11 cellular contexts compared by ENCODE assay signal in genomic region chr19:3397266-3398022, GRCh38. TPM values are rescaled to one million over a fixed set of nuclear protein-coding genes. Genes with fewer than 3 reads are reported as not detected.
A peak's percentile ranks its signal among the peaks of the same experiment; 100 is the strongest.
DNase-seq lines count a peak whose midpoint lies in the region; ATAC-seq, FAIRE-seq and TF ChIP-seq lines count a peak whose summit lies in the region.
"Had no signal": no experiment of that assay in that cellular context is flagged by ENCODE, and none has a peak within 500 bp of the region (broad histone marks: within the 10 kb centered on the region; RNA-seq: fewer than 3 reads in every experiment).

No MANE protein-coding gene starts in this region.

- ATAC-seq in HCT116 = peak; percentile 82
- peak; percentile 44 for ATAC-seq in left lobe of liver
- ATAC-seq in GM21447 (IDR thresholded peaks at IDR 0.05; ENCODE audit: unreplicated experiment) = no peak
- no peak for ATAC-seq in HG02623 (IDR thresholded peaks at IDR 0.05; ENCODE audit: unreplicated experiment)

- BruUV-seq in HCT116 (replicated peaks; lab: Mats Ljungman, UMichigan) = no TSS peak

- H3K4me1 ChIP-seq in HCT116 (ENCODE audit: control insufficient read depth in 1 of 2, insufficient read depth in 2 of 2, low read length in 2 of 2) (peaks cover 17 to 37% of the 10 kb centered on the region in 2 experiments), small intestine (ENCODE audit: control insufficient read depth in 2 of 2, insufficient read depth in 1 of 2, low read depth in 1 of 2, low read length in 1 of 2) (peaks cover 0 to 3% of the 10 kb centered on the region in 2 donors)

- H3K4me2 ChIP-seq in HCT116 (ENCODE audit: low read length) = peak overlapping the region; percentile 74

- peaks cover 99% of the 10 kb centered on the region for H3K79me2 ChIP-seq in HCT116 (ENCODE audit: insufficient read depth, low read length)

- DNase-seq in HCT116 (ENCODE audit: low read depth, low spot score) = peak; percentile 21
- no peak for DNase-seq in bronchial epithelial cell (ENCODE audit: low read depth)
- peak; percentile 77 for DNase-seq in left lobe of liver (ENCODE audit: low spot score)
- DNase-seq in small intestine = peak; percentile 45
- DNase-seq in NOMO-1 (lab: John Stamatoyannopoulos, UW; ENCODE audit: unreplicated experiment in 2 of 2) = no peak
- DNase-seq in NCI-H2196 (lab: John Stamatoyannopoulos, UW; ENCODE audit: unreplicated experiment) = no peak
- DNase-seq: DND-41, NCI-H2227 treated with DMSO at 0.1 percent for 48 hours had no signal

- H3K4me3 ChIP-seq in HCT116 (replicated peaks in 1 of 2; ENCODE audit: low read depth in 1 of 2, low read length in 2 of 2) (peak overlapping the region; percentile 21 to 35; a peak in 3 of 4 replicates), bronchial epithelial cell (ENCODE audit: low read depth, low read length) (no peak overlapping the region), small intestine (ENCODE audit: low read depth in 1 of 2, low read length in 2 of 2) (no peak overlapping the region)

- intact Hi-C loops in HCT116 (cut with micrococcal nuclease) = no loop called here

- peaks cover 0 to 10% of the 10 kb centered on the region in 2 experiments; a peak in 1 of 4 replicates for H3K36me3 ChIP-seq in HCT116 (ENCODE audit: control insufficient read depth in 1 of 2, insufficient read depth in 2 of 2, low read length in 2 of 2)
- H3K36me3 ChIP-seq in bronchial epithelial cell (ENCODE audit: control insufficient read depth, insufficient read depth, low read length) = peaks cover 8% of the 10 kb centered on the region
- peaks cover 0 to 2% of the 10 kb centered on the region in 2 donors for H3K36me3 ChIP-seq in small intestine (ENCODE audit: control insufficient read depth in 2 of 2, insufficient read depth in 2 of 2, low read length in 2 of 2)

- CTCF ChIA-PET in HCT116 (lab: Charles Lee) = no interaction called here

- TF ChIP-seq RAD21 in HCT116 (IDR thresholded peaks at IDR 0.05; ENCODE audit: low read depth) = no peak

- H3K9ac ChIP-seq in HCT116 (ENCODE audit: low read length) = peak overlapping the region; percentile 59

- FAIRE-seq in bronchial epithelial cell (lab: Jason Lieb, UNC) (peak; percentile 73), small intestine (lab: Jason Lieb, UNC) (no peak)
- FAIRE-seq: islet of Langerhans had no signal

- H2AFZ ChIP-seq in HCT116 (ENCODE audit: low read depth, low read length, poor library complexity, severe bottlenecking) = no peak overlapping the region

- no peak for TF ChIP-seq POLR2A in HCT116 (IDR thresholded peaks at IDR 0.05; ENCODE audit: borderline replicate concordance, extremely low read depth, insufficient read depth, insufficient read length)

- WGBS in small intestine, 3 donors = 34 to 49% (median 42%) methylated on average over 15 to 17 of the region's 17 CpGs

- H3K27me3 ChIP-seq in HCT116 (ENCODE audit: insufficient read depth, low read length) (no peaks in the 10 kb centered on the region), bronchial epithelial cell (ENCODE audit: control insufficient read depth, insufficient read depth, low read length) (no peaks in the 10 kb centered on the region), small intestine (ENCODE audit: control insufficient read depth in 2 of 2, insufficient read depth in 2 of 2, low read length in 2 of 2) (no peaks in the 10 kb centered on the region)

- no peaks in the 10 kb centered on the region for H3K9me3 ChIP-seq in HCT116 (ENCODE audit: control insufficient read depth in 1 of 2, insufficient read depth in 1 of 2, low read depth in 1 of 2, low read length in 2 of 2)
- no peaks in the 10 kb centered on the region for H3K9me3 ChIP-seq in small intestine (ENCODE audit: control insufficient read depth, low read depth)

- H3K9me2 ChIP-seq in HCT116 (ENCODE audit: insufficient read depth) = no peaks in the 10 kb centered on the region

- POLR2A ChIA-PET in HCT116 (lab: Charles Lee) = interaction anchor here (0.7 kb wide), 1 partner anchor 12 kb away, joined by 3 read pairs; no protein-coding TSS in a partner anchor

- RAD21 ChIA-PET in HCT116 (lab: Charles Lee; ENCODE audit: low non-redundant PET in 1 of 2, low total read pairs in 2 of 2, uncharacterized antibody in 2 of 2, unreplicated experiment in 2 of 2) = interaction anchor here in 1 of 2 experiments (0.6 kb wide), 1 partner anchor 1002 kb away, joined by 3 read pairs; no protein-coding TSS in a partner anchor

- peak overlapping the region; percentile 78 for H3K27ac ChIP-seq in HCT116 (ENCODE audit: low read depth, low read length)
- H3K27ac ChIP-seq in small intestine (ENCODE audit: low read depth in 1 of 2, low read length in 1 of 2) = peak overlapping the region in 1 of 2 donors; percentile 41

- H4K20me1 ChIP-seq in HCT116 (ENCODE audit: insufficient read depth) = peaks cover 7% of the 10 kb centered on the region; the same call in 1 of the 2 replicates

- TF ChIP-seq CTCF in HCT116 (IDR thresholded peaks at IDR 0.05 in 2 of 3, conservative IDR thresholded peaks at IDR 0.05 in 1 of 3; ENCODE audit: borderline replicate concordance in 1 of 3, insufficient read depth in 1 of 3, low read depth in 2 of 3, low read length in 2 of 3) = no peak
- no peak for TF ChIP-seq CTCF in bronchial epithelial cell (IDR thresholded peaks at IDR 0.05; ENCODE audit: insufficient read depth, low read length, severe bottlenecking)

TF ChIP-seq in HCT116, 20 proteins besides CTCF, POLR2A, EP300 and RAD21:
- TF ChIP-seq POLR2AphosphoS5 (IDR thresholded peaks at IDR 0.05; ENCODE audit: low read depth, low read length) (0 out of 2 replicates have a peak, but pooled peaks have one; percentile 32), CBX3 (IDR thresholded peaks at IDR 0.05; ENCODE audit: low read depth) (no peak), SRF (IDR thresholded peaks at IDR 0.05; ENCODE audit: low read depth) (no peak), CEBPB (IDR thresholded peaks at IDR 0.05; ENCODE audit: low read depth) (no peak), SP1 (IDR thresholded peaks at IDR 0.05; ENCODE audit: low read depth) (peak; percentile 53; the same call in 1 of the 2 replicates)
- TF ChIP-seq, protein P1, sequence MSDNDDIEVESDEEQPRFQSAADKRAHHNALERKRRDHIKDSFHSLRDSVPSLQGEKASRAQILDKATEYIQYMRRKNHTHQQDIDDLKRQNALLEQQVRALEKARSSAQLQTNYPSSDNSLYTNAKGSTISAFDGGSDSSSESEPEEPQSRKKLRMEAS (IDR thresholded peaks at IDR 0.05) = 0 out of 2 replicates have a peak, but pooled peaks have one; percentile 53

RNA-seq across cellular contexts. Expression of gene NFIC, which starts 31.1 kb away (rescaled TPM):
- total RNA-seq in HCT116 (2021; ENCODE audit: unreplicated experiment) (116 TPM), bronchial epithelial cell (17.6 and 22.0 TPM in 2 replicates), left lobe of liver (203 TPM)
- polyA plus RNA-seq in HCT116 (2012) = 42.8 and 55.4 TPM in 2 replicates
- 10 to 100 TPM in 1 of 3 donors, 1 to 10 TPM in 2; 4.5 to 37.9 (median 6.2) TPM for polyA plus RNA-seq in small intestine

Comparison
In these comparisons a context has a peak if more than half of its experiments do, and no peak if none do; other contexts are left out.
1. ATAC-seq: peak in HCT116 (single experiment) and left lobe of liver (single experiment); none in GM21447 (single experiment) and HG02623 (single experiment).
2. DNase-seq: peak in HCT116 (single experiment), left lobe of liver (single experiment) and small intestine (single experiment); none in bronchial epithelial cell (single experiment), NOMO-1 (0 of 2) and NCI-H2196 (single experiment).
3. H3K4me3 ChIP-seq: peak in HCT116 (2 of 2); none in bronchial epithelial cell (single experiment) and small intestine (0 of 2).